ENCODE assay signal across 1 cellular context in genomic region chr1:181089777-181090505, GRCh38.
TF ChIP-seq lines count a peak whose summit lies in the region.

No MANE protein-coding gene starts in this region.

TF ChIP-seq in A549, 52 proteins besides CTCF, POLR2A, EP300 and RAD21 (continued from another document):
- TF ChIP-seq ZFP36 (IDR thresholded peaks at IDR 0.05; ENCODE audit: borderline replicate concordance, partially characterized antibody): no peak
- TF ChIP-seq, protein P1, sequence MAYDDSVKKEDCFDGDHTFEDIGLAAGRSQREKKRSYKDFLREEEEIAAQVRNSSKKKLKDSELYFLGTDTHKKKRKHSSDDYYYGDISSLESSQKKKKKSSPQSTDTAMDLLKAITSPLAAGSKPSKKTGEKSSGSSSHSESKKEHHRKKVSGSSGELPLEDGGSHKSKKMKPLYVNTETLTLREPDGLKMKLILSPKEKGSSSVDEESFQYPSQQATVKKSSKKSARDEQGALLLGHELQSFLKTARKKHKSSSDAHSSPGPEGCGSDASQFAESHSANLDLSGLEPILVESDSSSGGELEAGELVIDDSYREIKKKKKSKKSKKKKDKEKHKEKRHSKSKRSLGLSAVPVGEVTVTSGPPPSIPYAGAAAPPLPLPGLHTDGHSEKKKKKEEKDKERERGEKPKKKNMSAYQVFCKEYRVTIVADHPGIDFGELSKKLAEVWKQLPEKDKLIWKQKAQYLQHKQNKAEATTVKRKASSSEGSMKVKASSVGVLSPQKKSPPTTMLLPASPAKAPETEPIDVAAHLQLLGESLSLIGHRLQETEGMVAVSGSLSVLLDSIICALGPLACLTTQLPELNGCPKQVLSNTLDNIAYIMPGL (CRISPR knock-in tag; IDR thresholded peaks at IDR 0.05; ENCODE audit: borderline replicate concordance): no peak
- TF ChIP-seq MAZ (IDR thresholded peaks at IDR 0.05; ENCODE audit: borderline replicate concordance, low read depth, low read length): no peak
